Comparison of ENCODE assay signal across 24 cellular contexts in genomic region chr18:34971313-34971712, GRCh38.
DNase-seq lines count a peak whose midpoint lies in the region; ATAC-seq and TF ChIP-seq lines count a peak whose summit lies in the region.
"Had no signal": no experiment of that assay in that cellular context is flagged by ENCODE, and none has a peak within 500 bp of the region (broad histone marks: within the 10 kb centered on the region; RNA-seq: fewer than 3 reads in every experiment).

No MANE protein-coding gene starts in this region.

- ATAC-seq in activated CD4-positive, alpha-beta T cell treated with anti-CD3 and anti-CD28 coated beads for 36 hours, result peak; percentile 47
- ATAC-seq in gastrocnemius medialis (peak; percentile 37 to 70), HG03159 (IDR thresholded peaks at IDR 0.05; ENCODE audit: unreplicated experiment) (no peak)
- ATAC-seq: body of pancreas; stimulated activated memory B cell treated with anti-CD40 and anti-IgM and Interleukin-4, amounts not matched to agents 10 μg/mL and 1 μg/mL and 100 μg/mL, for 72 hours had no signal

- peak overlapping the region; percentile 93 to 97 (median 96) for H3K27ac ChIP-seq in gastrocnemius medialis
- H3K27ac ChIP-seq: body of pancreas, dorsolateral prefrontal cortex, esophagus squamous epithelium, HL-60, parathyroid adenoma, SJSA1, spleen had no signal

- no peak overlapping the region for H3K4me3 Mint-ChIP-seq in activated CD4-positive, alpha-beta T cell treated with anti-CD3 and anti-CD28 coated beads for 36 hours
- H3K4me3 Mint-ChIP-seq in activated CD4-positive, alpha-beta memory T cell treated with anti-CD3 and anti-CD28 coated beads, Interleukin-2, amount 10 ng/mL, durations not matched to agents 7 days and 5 days, result no peak overlapping the region
- H3K4me3 Mint-ChIP-seq: activated naive CD4-positive, alpha-beta T cell treated with anti-CD3 and anti-CD28 coated beads for 36 hours; CD4-positive, CD25-positive, alpha-beta regulatory T cell; stimulated activated memory B cell treated with anti-CD40 and anti-IgM and Interleukin-4, amounts not matched to agents 10 μg/mL and 1 μg/mL and 100 μg/mL, for 72 hours had no signal

- CTCF ChIA-PET in activated CD4-positive, alpha-beta T cell treated with anti-CD3 and anti-CD28 coated beads for 36 hours (lab: Charles Lee), result interaction anchor here (1.0 to 1.3 kb wide), 2 partner anchors 38 to 87 kb away, joined by 3 read pairs; no protein-coding TSS in a partner anchor
- CTCF ChIA-PET in activated CD4-positive, alpha-beta memory T cell treated with anti-CD3 and anti-CD28 coated beads, Interleukin-2, amount 10 ng/mL, durations not matched to agents 7 days and 5 days (lab: Charles Lee), result no interaction called here

- no peak overlapping the region for H3K27ac Mint-ChIP-seq in activated CD4-positive, alpha-beta T cell treated with anti-CD3 and anti-CD28 coated beads for 36 hours
- H3K27ac Mint-ChIP-seq in activated CD4-positive, alpha-beta memory T cell treated with anti-CD3 and anti-CD28 coated beads, Interleukin-2, amount 10 ng/mL, durations not matched to agents 7 days and 5 days, result no peak overlapping the region
- H3K27ac Mint-ChIP-seq: activated naive CD4-positive, alpha-beta T cell treated with anti-CD3 and anti-CD28 coated beads for 36 hours; CD4-positive, CD25-positive, alpha-beta regulatory T cell; stimulated activated memory B cell treated with anti-CD40 and anti-IgM and Interleukin-4, amounts not matched to agents 10 μg/mL and 1 μg/mL and 100 μg/mL, for 72 hours had no signal

- no peaks in the 10 kb centered on the region for H3K36me3 ChIP-seq in gastrocnemius medialis
- H3K36me3 ChIP-seq: esophagus squamous epithelium, SJSA1, spleen had no signal

- POLR2A ChIA-PET in activated CD4-positive, alpha-beta T cell treated with anti-CD3 and anti-CD28 coated beads for 36 hours (lab: Charles Lee), result no interaction called here
- POLR2A ChIA-PET in activated CD4-positive, alpha-beta memory T cell treated with anti-CD3 and anti-CD28 coated beads, Interleukin-2, amount 10 ng/mL, durations not matched to agents 7 days and 5 days (lab: Charles Lee), result no interaction called here

- in situ Hi-C loops in gastrocnemius medialis (cut with MboI; ENCODE audit: low sequenced_read_pairs in 4 of 4), result no loop called here

- peaks cover 5% of the 10 kb centered on the region for H3K4me1 Mint-ChIP-seq in activated CD4-positive, alpha-beta T cell treated with anti-CD3 and anti-CD28 coated beads for 36 hours
- peaks cover 4% of the 10 kb centered on the region for H3K4me1 Mint-ChIP-seq in activated CD4-positive, alpha-beta memory T cell treated with anti-CD3 and anti-CD28 coated beads, Interleukin-2, amount 10 ng/mL, durations not matched to agents 7 days and 5 days

- DNase-seq in activated CD4-positive, alpha-beta T cell treated with anti-CD3 and anti-CD28 coated beads for 36 hours, result no peak
- no peak for DNase-seq in activated CD4-positive, alpha-beta T cell treated with anti-CD3 and anti-CD28 coated beads, Interleukin-2, amount 50 U/mL, for 48 hours
- DNase-seq in RKO (ENCODE audit: low spot score) (peak; percentile 66), fibroblast of gingiva (ENCODE audit: low read depth) (peak; percentile 10), gastrocnemius medialis (no peak)
- no peak for DNase-seq in stimulated activated CD4-positive, alpha-beta T cell treated with anti-CD3 and anti-CD28 coated beads, Interleukin-4, amount 100 ng/mL, for 1 hour
- no peak for DNase-seq in activated CD4-positive, alpha-beta memory T cell treated with anti-CD3 and anti-CD28 coated beads, Interleukin-2, amount 10 ng/mL, durations not matched to agents 7 days and 5 days
- DNase-seq: 8988T; activated CD4-positive, alpha-beta T cell treated with anti-CD3 and anti-CD28 coated beads for 1 hour; activated naive CD4-positive, alpha-beta T cell treated with anti-CD3 and anti-CD28 coated beads for 36 hours; body of pancreas; CD4-positive, CD25-positive, alpha-beta regulatory T cell; DND-41; dorsolateral prefrontal cortex; esophagus squamous epithelium; NCI-H187; NCI-H446; spleen; T1000 had no signal

- H3K36me3 Mint-ChIP-seq in activated CD4-positive, alpha-beta T cell treated with anti-CD3 and anti-CD28 coated beads for 36 hours (ENCODE audit: low read depth), result no peaks in the 10 kb centered on the region
- H3K36me3 Mint-ChIP-seq in activated CD4-positive, alpha-beta memory T cell treated with anti-CD3 and anti-CD28 coated beads, Interleukin-2, amount 10 ng/mL, durations not matched to agents 7 days and 5 days (ENCODE audit: low read depth), result no peaks in the 10 kb centered on the region
- H3K36me3 Mint-ChIP-seq: CD4-positive, CD25-positive, alpha-beta regulatory T cell; stimulated activated memory B cell treated with anti-CD40 and anti-IgM and Interleukin-4, amounts not matched to agents 10 μg/mL and 1 μg/mL and 100 μg/mL, for 72 hours had no signal

- no peaks in the 10 kb centered on the region for H3K9me3 ChIP-seq in gastrocnemius medialis
- H3K9me3 ChIP-seq: body of pancreas, esophagus squamous epithelium, SJSA1, spleen had no signal

- no peak for TF ChIP-seq CTCF in gastrocnemius medialis (IDR thresholded peaks at IDR 0.05 in 4 of 5, conservative IDR thresholded peaks at IDR 0.05 in 1 of 5)

- H3K9me3 Mint-ChIP-seq in activated CD4-positive, alpha-beta T cell treated with anti-CD3 and anti-CD28 coated beads for 36 hours (ENCODE audit: low read depth), result peaks cover 2% of the 10 kb centered on the region
- no peaks in the 10 kb centered on the region for H3K9me3 Mint-ChIP-seq in activated CD4-positive, alpha-beta memory T cell treated with anti-CD3 and anti-CD28 coated beads, Interleukin-2, amount 10 ng/mL, durations not matched to agents 7 days and 5 days
- H3K9me3 Mint-ChIP-seq: activated naive CD4-positive, alpha-beta T cell treated with anti-CD3 and anti-CD28 coated beads for 36 hours; stimulated activated memory B cell treated with anti-CD40 and anti-IgM and Interleukin-4, amounts not matched to agents 10 μg/mL and 1 μg/mL and 100 μg/mL, for 72 hours had no signal

- intact Hi-C loops in activated CD4-positive, alpha-beta T cell treated with anti-CD3 and anti-CD28 coated beads for 36 hours (cut with DNase I, micrococcal nuclease), result loop anchor here in 1 of 2 experiments (10.0 kb wide), 1 partner anchor 643 kb away; no protein-coding TSS in a partner anchor
- intact Hi-C loops in gastrocnemius medialis (cut with DNase I; ENCODE audit: low total_unique reads), result no loop called here

- peaks cover 73 to 80% of the 10 kb centered on the region in 2 donors for H3K4me1 ChIP-seq in gastrocnemius medialis
- H3K4me1 ChIP-seq: body of pancreas, parathyroid adenoma, SJSA1 had no signal

- no peak for TF ChIP-seq POLR2A in gastrocnemius medialis (IDR thresholded peaks at IDR 0.05)

- no peaks in the 10 kb centered on the region for H3K27me3 ChIP-seq in gastrocnemius medialis
- H3K27me3 ChIP-seq: body of pancreas, dorsolateral prefrontal cortex had no signal

- peaks cover 29% of the 10 kb centered on the region for H3K27me3 Mint-ChIP-seq in activated CD4-positive, alpha-beta T cell treated with anti-CD3 and anti-CD28 coated beads for 36 hours
- H3K27me3 Mint-ChIP-seq in activated CD4-positive, alpha-beta memory T cell treated with anti-CD3 and anti-CD28 coated beads, Interleukin-2, amount 10 ng/mL, durations not matched to agents 7 days and 5 days, result peaks cover 37% of the 10 kb centered on the region

- H3K4me3 ChIP-seq in gastrocnemius medialis, result no peak overlapping the region
- H3K4me3 ChIP-seq: body of pancreas, dorsolateral prefrontal cortex, esophagus squamous epithelium, SJSA1, spleen had no signal

Comparison
In these comparisons a context has a peak if more than half of its experiments do, and no peak if none do; other contexts are left out.
1. DNase-seq: peak in RKO (single experiment) and fibroblast of gingiva (single experiment); none in activated CD4-positive, alpha-beta T cell treated with anti-CD3 and anti-CD28 coated beads for 36 hours (single experiment), activated CD4-positive, alpha-beta T cell treated with anti-CD3 and anti-CD28 coated beads, Interleukin-2, amount 50 U/mL, for 48 hours (0 of 2), gastrocnemius medialis (0 of 2), stimulated activated CD4-positive, alpha-beta T cell treated with anti-CD3 and anti-CD28 coated beads, Interleukin-4, amount 100 ng/mL, for 1 hour (single experiment) and activated CD4-positive, alpha-beta memory T cell treated with anti-CD3 and anti-CD28 coated beads, Interleukin-2, amount 10 ng/mL, durations not matched to agents 7 days and 5 days (single experiment).